Comparison of ENCODE assay signal across 1 cellular context in genomic region chr2:68715353-68716041, GRCh38.
TF ChIP-seq lines count a peak whose summit lies in the region.

No MANE protein-coding gene starts in this region.

TF ChIP-seq in GM12878, 131 proteins besides CTCF, POLR2A, EP300 and RAD21 (continued from another document):
- TF ChIP-seq, protein P1, sequence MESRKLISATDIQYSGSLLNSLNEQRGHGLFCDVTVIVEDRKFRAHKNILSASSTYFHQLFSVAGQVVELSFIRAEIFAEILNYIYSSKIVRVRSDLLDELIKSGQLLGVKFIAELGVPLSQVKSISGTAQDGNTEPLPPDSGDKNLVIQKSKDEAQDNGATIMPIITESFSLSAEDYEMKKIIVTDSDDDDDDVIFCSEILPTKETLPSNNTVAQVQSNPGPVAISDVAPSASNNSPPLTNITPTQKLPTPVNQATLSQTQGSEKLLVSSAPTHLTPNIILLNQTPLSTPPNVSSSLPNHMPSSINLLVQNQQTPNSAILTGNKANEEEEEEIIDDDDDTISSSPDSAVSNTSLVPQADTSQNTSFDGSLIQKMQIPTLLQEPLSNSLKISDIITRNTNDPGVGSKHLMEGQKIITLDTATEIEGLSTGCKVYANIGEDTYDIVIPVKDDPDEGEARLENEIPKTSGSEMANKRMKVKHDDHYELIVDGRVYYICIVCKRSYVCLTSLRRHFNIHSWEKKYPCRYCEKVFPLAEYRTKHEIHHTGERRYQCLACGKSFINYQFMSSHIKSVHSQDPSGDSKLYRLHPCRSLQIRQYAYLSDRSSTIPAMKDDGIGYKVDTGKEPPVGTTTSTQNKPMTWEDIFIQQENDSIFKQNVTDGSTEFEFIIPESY (IDR thresholded peaks at IDR 0.05), result no peak
- TF ChIP-seq POLR2AphosphoS5 (IDR thresholded peaks at IDR 0.05; ENCODE audit: low read length) (no peak), USF1 (IDR thresholded peaks at IDR 0.05; ENCODE audit: borderline replicate concordance, extremely low read length, insufficient read depth, low read depth, low read length) (peak; percentile 85), PBX3 (IDR thresholded peaks at IDR 0.05; ENCODE audit: insufficient replicate concordance, low read depth, low read length) (no peak), ESRRA (IDR thresholded peaks at IDR 0.05; ENCODE audit: low read length) (no peak), TARDBP (IDR thresholded peaks at IDR 0.05; ENCODE audit: borderline replicate concordance) (no peak), ASH2L (IDR thresholded peaks at IDR 0.05; ENCODE audit: borderline replicate concordance, low read depth) (no peak), POLR2AphosphoS2 (IDR thresholded peaks at IDR 0.05; ENCODE audit: low read depth, low read length) (no peak), DPF2 (IDR thresholded peaks at IDR 0.05) (no peak), ATF7 (IDR thresholded peaks at IDR 0.05; ENCODE audit: low read depth) (no peak), SRF (IDR thresholded peaks at IDR 0.05; ENCODE audit: low read depth in 2 of 2, low read length in 2 of 2) (no peak), NFIC (IDR thresholded peaks at IDR 0.05; ENCODE audit: low read depth, low read length) (no peak), BHLHE40 (IDR thresholded peaks at IDR 0.05; ENCODE audit: borderline replicate concordance in 1 of 2, low read depth in 2 of 2, low read length in 1 of 2) (peak; percentile 41 to 43; a peak in 3 of 4 replicates), RB1 (IDR thresholded peaks at IDR 0.05; ENCODE audit: borderline replicate concordance) (no peak), EGR1 (IDR thresholded peaks at IDR 0.05; ENCODE audit: borderline replicate concordance in 1 of 2, low read depth in 2 of 2, low read length in 2 of 2) (no peak), NBN (IDR thresholded peaks at IDR 0.05) (0 out of 2 replicates have a peak, but pooled peaks have one; percentile 18), EED (IDR thresholded peaks at IDR 0.05; ENCODE audit: low read depth) (no peak; the same call in 1 of the 2 replicates), SMC3 (IDR thresholded peaks at IDR 0.05; ENCODE audit: borderline replicate concordance, low read length) (peak; percentile 82), SUPT20H (IDR thresholded peaks at IDR 0.05; ENCODE audit: borderline replicate concordance, control insufficient read depth, low read depth, low read length) (no peak), CBX3 (IDR thresholded peaks at IDR 0.05; ENCODE audit: borderline replicate concordance, low read depth) (no peak), SKIL (IDR thresholded peaks at IDR 0.05; ENCODE audit: low read depth, poor library complexity, severe bottlenecking) (no peak), CHD2 (IDR thresholded peaks at IDR 0.05; ENCODE audit: borderline replicate concordance, low read depth, low read length) (no peak), RAD51 (IDR thresholded peaks at IDR 0.05) (peak; percentile 75; the same call in 1 of the 2 replicates), JUND (IDR thresholded peaks at IDR 0.05; ENCODE audit: low read depth, low read length) (no peak), RELA (IDR thresholded peaks at IDR 0.05; ENCODE audit: borderline replicate concordance, partially characterized antibody) (peak; percentile 47), HDAC6 (IDR thresholded peaks at IDR 0.05; ENCODE audit: unreplicated experiment) (no peak), GATAD2B (conservative IDR thresholded peaks at IDR 0.05; ENCODE audit: low read depth) (no peak), ZNF207 (IDR thresholded peaks at IDR 0.05; ENCODE audit: borderline replicate concordance) (no peak), NR2C1 (IDR thresholded peaks at IDR 0.05) (no peak), IRF4 (IDR thresholded peaks at IDR 0.05; ENCODE audit: low read depth, low read length) (no peak), PKNOX1 (IDR thresholded peaks at IDR 0.05) (0 out of 2 replicates have a peak, but pooled peaks have one; percentile 19), KLF5 (IDR thresholded peaks at IDR 0.05; ENCODE audit: partially characterized antibody) (no peak), SMAD5 (IDR thresholded peaks at IDR 0.05; ENCODE audit: low read depth) (no peak), PRDM15 (CRISPR knock-in tag; IDR thresholded peaks at IDR 0.05) (no peak), RCOR1 (conservative IDR thresholded peaks at IDR 0.05; ENCODE audit: low read depth, low read length) (no peak)
- TF ChIP-seq, protein P2, sequence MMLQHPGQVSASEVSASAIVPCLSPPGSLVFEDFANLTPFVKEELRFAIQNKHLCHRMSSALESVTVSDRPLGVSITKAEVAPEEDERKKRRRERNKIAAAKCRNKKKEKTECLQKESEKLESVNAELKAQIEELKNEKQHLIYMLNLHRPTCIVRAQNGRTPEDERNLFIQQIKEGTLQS (IDR thresholded peaks at IDR 0.05; ENCODE audit: borderline replicate concordance, extremely low read depth, low read depth, low read length), result peak; percentile 47; the same call in 1 of the 2 replicates
- TF ChIP-seq, protein P3, sequence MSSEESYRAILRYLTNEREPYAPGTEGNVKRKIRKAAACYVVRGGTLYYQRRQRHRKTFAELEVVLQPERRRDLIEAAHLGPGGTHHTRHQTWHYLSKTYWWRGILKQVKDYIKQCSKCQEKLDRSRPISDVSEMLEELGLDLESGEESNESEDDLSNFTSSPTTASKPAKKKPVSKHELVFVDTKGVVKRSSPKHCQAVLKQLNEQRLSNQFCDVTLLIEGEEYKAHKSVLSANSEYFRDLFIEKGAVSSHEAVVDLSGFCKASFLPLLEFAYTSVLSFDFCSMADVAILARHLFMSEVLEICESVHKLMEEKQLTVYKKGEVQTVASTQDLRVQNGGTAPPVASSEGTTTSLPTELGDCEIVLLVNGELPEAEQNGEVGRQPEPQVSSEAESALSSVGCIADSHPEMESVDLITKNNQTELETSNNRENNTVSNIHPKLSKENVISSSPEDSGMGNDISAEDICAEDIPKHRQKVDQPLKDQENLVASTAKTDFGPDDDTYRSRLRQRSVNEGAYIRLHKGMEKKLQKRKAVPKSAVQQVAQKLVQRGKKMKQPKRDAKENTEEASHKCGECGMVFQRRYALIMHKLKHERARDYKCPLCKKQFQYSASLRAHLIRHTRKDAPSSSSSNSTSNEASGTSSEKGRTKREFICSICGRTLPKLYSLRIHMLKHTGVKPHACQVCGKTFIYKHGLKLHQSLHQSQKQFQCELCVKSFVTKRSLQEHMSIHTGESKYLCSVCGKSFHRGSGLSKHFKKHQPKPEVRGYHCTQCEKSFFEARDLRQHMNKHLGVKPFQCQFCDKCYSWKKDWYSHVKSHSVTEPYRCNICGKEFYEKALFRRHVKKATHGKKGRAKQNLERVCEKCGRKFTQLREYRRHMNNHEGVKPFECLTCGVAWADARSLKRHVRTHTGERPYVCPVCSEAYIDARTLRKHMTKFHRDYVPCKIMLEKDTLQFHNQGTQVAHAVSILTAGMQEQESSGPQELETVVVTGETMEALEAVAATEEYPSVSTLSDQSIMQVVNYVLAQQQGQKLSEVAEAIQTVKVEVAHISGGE (CRISPR knock-in tag; IDR thresholded peaks at IDR 0.05), result no peak
